In the genomic region with DNA sequence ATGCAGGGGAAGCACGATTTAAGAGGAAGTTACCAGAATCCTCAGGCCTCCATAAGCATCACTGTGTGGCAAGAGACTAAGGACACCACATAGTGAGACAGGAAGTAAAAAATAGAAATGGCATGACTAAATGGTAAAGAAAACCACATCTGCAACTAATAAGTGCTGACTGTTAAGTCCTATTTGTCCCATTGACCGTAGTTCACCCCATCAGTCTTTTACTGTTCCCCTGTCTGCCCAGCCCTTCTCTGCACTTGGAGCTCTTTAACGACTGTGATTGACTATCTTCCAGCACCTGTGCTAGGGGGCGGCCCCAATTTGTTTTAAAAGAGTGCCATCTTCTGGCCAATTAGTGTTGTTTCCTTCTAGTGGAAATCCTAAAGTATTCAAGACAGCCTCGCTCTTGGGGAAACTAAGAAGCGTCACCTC, we compare ENCODE assay signal across 8 cellular contexts.
A peak's percentile ranks its signal among the peaks of the same experiment; 100 is the strongest.
DNase-seq lines count a peak whose midpoint lies in the region; ATAC-seq and TF ChIP-seq lines count a peak whose summit lies in the region.

No MANE protein-coding gene starts in this region.

- H3K27me3 Mint-ChIP-seq in activated CD4-positive, alpha-beta memory T cell treated with anti-CD3 and anti-CD28 coated beads, Interleukin-2, amount 10 ng/mL, durations not matched to agents 7 days and 5 days, result no peaks in the 10 kb centered on the region
- no peaks in the 10 kb centered on the region for H3K27me3 Mint-ChIP-seq in endodermal cell (ENCODE audit: insufficient read depth)
- H3K27me3 Mint-ChIP-seq in stimulated activated naive CD8-positive, alpha-beta T cell treated with anti-CD3 and anti-CD28 coated beads, Interleukin-15, amount 100 ng/mL, for 72 hours, result no peaks in the 10 kb centered on the region

- POLR2A ChIA-PET in A673 (lab: Charles Lee; ENCODE audit: low non-redundant PET), result no interaction called here
- POLR2A ChIA-PET in activated CD4-positive, alpha-beta memory T cell treated with anti-CD3 and anti-CD28 coated beads, Interleukin-2, amount 10 ng/mL, durations not matched to agents 7 days and 5 days (lab: Charles Lee), result no interaction called here

- no peaks in the 10 kb centered on the region for H3K36me3 Mint-ChIP-seq in activated CD4-positive, alpha-beta memory T cell treated with anti-CD3 and anti-CD28 coated beads, Interleukin-2, amount 10 ng/mL, durations not matched to agents 7 days and 5 days (ENCODE audit: low read depth)
- H3K36me3 Mint-ChIP-seq in endodermal cell (ENCODE audit: low read depth), result no peaks in the 10 kb centered on the region

- no TSS peak for BruUV-seq in A673 (replicated peaks; lab: Mats Ljungman, UMichigan)

- no peak overlapping the region for H3K9ac ChIP-seq in endodermal cell (ENCODE audit: extremely low read depth, low read length, poor library complexity, severe bottlenecking)

- intact Hi-C loops in A673 (cut with micrococcal nuclease; ENCODE audit: unreplicated experiment), result loop anchor here (1.0 to 5.0 kb wide), 2 partner anchors 191 to 403 kb away; no protein-coding TSS in a partner anchor
- intact Hi-C loops in mucosa of descending colon (cut with DNase I, micrococcal nuclease), result loop anchor here in 1 of 2 donors (10.0 kb wide), 1 partner anchor 185 kb away; no protein-coding TSS in a partner anchor

- 0 to 28% methylated on average over 1 to 4 of the region's 6 CpGs for WGBS in endodermal cell (ENCODE audit: insufficient coverage in 1 of 2, insufficient read length in 1 of 2), 2 experiments

- CTCF ChIA-PET in A673 (lab: Charles Lee), result interaction anchor here (0.6 to 1.5 kb wide), 2 partner anchors 114 to 191 kb away, joined by 3 to 9 read pairs; no protein-coding TSS in a partner anchor
- CTCF ChIA-PET in activated CD4-positive, alpha-beta memory T cell treated with anti-CD3 and anti-CD28 coated beads, Interleukin-2, amount 10 ng/mL, durations not matched to agents 7 days and 5 days (lab: Charles Lee), result interaction anchor here (0.7 to 1.4 kb wide), 3 partner anchors 9 to 191 kb away, joined by 3 to 6 read pairs (median 5); no protein-coding TSS in a partner anchor

- H3K27me3 ChIP-seq in A673 (replicated peaks; ENCODE audit: insufficient read depth, low read depth, low read length, poor library complexity), result no peaks in the 10 kb centered on the region
- H3K27me3 ChIP-seq in endodermal cell (ENCODE audit: control insufficient read depth, insufficient read depth, low read length, poor library complexity, severe bottlenecking), result no peaks in the 10 kb centered on the region

- H3K27ac ChIP-seq in A673 (ENCODE audit: low read depth, low read length, poor library complexity, severe bottlenecking) (no peak overlapping the region), endodermal cell (ENCODE audit: low read depth, low read length) (no peak overlapping the region)

- H3K4me1 Mint-ChIP-seq in activated CD4-positive, alpha-beta memory T cell treated with anti-CD3 and anti-CD28 coated beads, Interleukin-2, amount 10 ng/mL, durations not matched to agents 7 days and 5 days, result peaks cover 16% of the 10 kb centered on the region
- H3K4me1 Mint-ChIP-seq in endodermal cell, result peaks cover 2% of the 10 kb centered on the region
- H3K4me1 Mint-ChIP-seq in stimulated activated naive CD8-positive, alpha-beta T cell treated with anti-CD3 and anti-CD28 coated beads, Interleukin-15, amount 100 ng/mL, for 72 hours, result peaks cover 6% of the 10 kb centered on the region

- no peaks in the 10 kb centered on the region for H3K36me3 ChIP-seq in A673 (ENCODE audit: insufficient read depth, low read length, poor library complexity, severe bottlenecking)
- H3K36me3 ChIP-seq in endodermal cell (ENCODE audit: control insufficient read depth, insufficient read depth, low read length), result no peaks in the 10 kb centered on the region
- H3K36me3 ChIP-seq in mucosa of descending colon (ENCODE audit: low read depth), result no peaks in the 10 kb centered on the region

- TF ChIP-seq CTCF in A673 (conservative IDR thresholded peaks at IDR 0.05; ENCODE audit: low read depth, low read length) (peak; percentile 69), endodermal cell (conservative IDR thresholded peaks at IDR 0.05) (peak; percentile 84), mucosa of descending colon (IDR thresholded peaks at IDR 0.05) (no peak)

- no peak overlapping the region for H3K4me3 Mint-ChIP-seq in activated CD4-positive, alpha-beta memory T cell treated with anti-CD3 and anti-CD28 coated beads, Interleukin-2, amount 10 ng/mL, durations not matched to agents 7 days and 5 days
- H3K4me3 Mint-ChIP-seq in endodermal cell, result no peak overlapping the region
- no peak overlapping the region for H3K4me3 Mint-ChIP-seq in stimulated activated naive CD8-positive, alpha-beta T cell treated with anti-CD3 and anti-CD28 coated beads, Interleukin-15, amount 100 ng/mL, for 72 hours

- H3K4me1 ChIP-seq in A673 (ENCODE audit: insufficient read depth, low read length, poor library complexity, severe bottlenecking) (no peaks in the 10 kb centered on the region), endodermal cell (ENCODE audit: control insufficient read depth, insufficient read depth, low read length) (no peaks in the 10 kb centered on the region), mucosa of descending colon (ENCODE audit: low read depth) (peaks cover 2% of the 10 kb centered on the region)

- H3K4me3 ChIP-seq in A673 (ENCODE audit: low read depth, low read length, poor library complexity, severe bottlenecking) (no peak overlapping the region), endodermal cell (ENCODE audit: low read length) (no peak overlapping the region), mucosa of descending colon (no peak overlapping the region)

- no peaks in the 10 kb centered on the region for H3K9me3 Mint-ChIP-seq in activated CD4-positive, alpha-beta memory T cell treated with anti-CD3 and anti-CD28 coated beads, Interleukin-2, amount 10 ng/mL, durations not matched to agents 7 days and 5 days
- H3K9me3 Mint-ChIP-seq in endodermal cell, result peaks cover 11% of the 10 kb centered on the region
- no peaks in the 10 kb centered on the region for H3K9me3 Mint-ChIP-seq in stimulated activated naive CD8-positive, alpha-beta T cell treated with anti-CD3 and anti-CD28 coated beads, Interleukin-15, amount 100 ng/mL, for 72 hours

- ATAC-seq in GM18519 (IDR thresholded peaks at IDR 0.05; ENCODE audit: low FRiP score, unreplicated experiment) (peak; percentile 67), HG03457 (IDR thresholded peaks at IDR 0.05; ENCODE audit: unreplicated experiment) (peak; percentile 61), mucosa of descending colon (peak; percentile 86)
- peak; percentile 71 for ATAC-seq in stimulated activated naive CD8-positive, alpha-beta T cell treated with anti-CD3 and anti-CD28 coated beads, Interleukin-15, amount 100 ng/mL, for 72 hours

- DNase-seq in A673 (ENCODE audit: low spot score) (peak; percentile 82), NCI-H69 (lab: John Stamatoyannopoulos, UW) (peak; percentile 30), endodermal cell (peak; percentile 80), mucosa of descending colon (peak in 1 of 3 donors; percentile 52)
- peak; percentile 38 for DNase-seq in activated CD4-positive, alpha-beta memory T cell treated with anti-CD3 and anti-CD28 coated beads, Interleukin-2, amount 10 ng/mL, durations not matched to agents 7 days and 5 days
- peak; percentile 9 to 16 for DNase-seq in stimulated activated naive CD8-positive, alpha-beta T cell treated with anti-CD3 and anti-CD28 coated beads, Interleukin-15, amount 100 ng/mL, for 72 hours

- no peak overlapping the region for H3K27ac Mint-ChIP-seq in activated CD4-positive, alpha-beta memory T cell treated with anti-CD3 and anti-CD28 coated beads, Interleukin-2, amount 10 ng/mL, durations not matched to agents 7 days and 5 days
- H3K27ac Mint-ChIP-seq in endodermal cell, result no peak overlapping the region
- H3K27ac Mint-ChIP-seq in stimulated activated naive CD8-positive, alpha-beta T cell treated with anti-CD3 and anti-CD28 coated beads, Interleukin-15, amount 100 ng/mL, for 72 hours, result no peak overlapping the region

- no peaks in the 10 kb centered on the region for H3K9me3 ChIP-seq in A673 (ENCODE audit: low read depth, low read length, poor library complexity, severe bottlenecking)
- H3K9me3 ChIP-seq in endodermal cell (ENCODE audit: control insufficient read depth, low read length), result no peaks in the 10 kb centered on the region
- H3K9me3 ChIP-seq in mucosa of descending colon, result no peaks in the 10 kb centered on the region
